1 cellular context compared by ENCODE assay signal in the genomic region with DNA sequence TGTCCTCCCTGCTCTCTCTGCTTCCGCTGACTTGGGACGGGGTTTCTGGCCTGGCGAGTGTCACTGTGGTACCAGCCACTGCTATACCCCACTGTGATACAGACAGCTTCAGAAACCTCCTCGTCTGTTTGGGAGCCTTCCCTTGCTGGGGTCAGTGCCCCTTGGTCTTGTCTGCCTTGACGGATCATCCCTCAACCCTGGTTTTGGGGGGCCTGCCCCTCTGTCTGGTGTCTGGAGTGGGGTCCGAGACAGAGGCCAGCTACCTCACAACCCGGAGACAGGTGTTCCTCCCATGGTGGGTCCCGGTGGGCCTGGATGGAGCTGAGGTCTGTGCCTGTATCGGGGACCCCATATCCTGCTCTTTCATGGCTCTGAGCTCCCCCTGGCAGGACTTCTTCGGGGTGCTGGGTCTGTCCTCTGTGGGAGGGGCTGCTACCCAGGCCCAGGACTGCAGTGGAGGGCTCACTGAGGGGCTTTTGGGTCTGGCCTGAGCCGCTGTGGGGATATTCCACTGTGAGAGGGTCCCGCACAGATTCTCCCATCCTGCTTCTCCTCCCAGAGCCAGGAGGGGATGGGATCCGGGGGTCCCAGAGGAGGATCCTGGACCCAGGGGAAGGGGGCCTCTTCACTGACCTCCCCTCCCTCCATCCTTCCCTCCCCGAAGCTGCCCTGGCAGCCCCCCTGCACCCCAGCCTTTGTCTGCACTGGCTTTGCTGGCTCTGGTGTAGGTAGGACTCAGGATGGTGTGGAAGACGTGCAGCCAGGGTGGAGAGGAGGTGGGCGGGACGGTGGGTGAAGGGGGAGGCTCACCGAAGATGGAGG.
TF ChIP-seq lines count a peak whose summit lies in the region.

No MANE protein-coding gene starts in this region.

TF ChIP-seq in WTC11, 78 proteins besides CTCF, POLR2A, EP300 and RAD21 (continued from another document):
- TF ChIP-seq, protein P1, sequence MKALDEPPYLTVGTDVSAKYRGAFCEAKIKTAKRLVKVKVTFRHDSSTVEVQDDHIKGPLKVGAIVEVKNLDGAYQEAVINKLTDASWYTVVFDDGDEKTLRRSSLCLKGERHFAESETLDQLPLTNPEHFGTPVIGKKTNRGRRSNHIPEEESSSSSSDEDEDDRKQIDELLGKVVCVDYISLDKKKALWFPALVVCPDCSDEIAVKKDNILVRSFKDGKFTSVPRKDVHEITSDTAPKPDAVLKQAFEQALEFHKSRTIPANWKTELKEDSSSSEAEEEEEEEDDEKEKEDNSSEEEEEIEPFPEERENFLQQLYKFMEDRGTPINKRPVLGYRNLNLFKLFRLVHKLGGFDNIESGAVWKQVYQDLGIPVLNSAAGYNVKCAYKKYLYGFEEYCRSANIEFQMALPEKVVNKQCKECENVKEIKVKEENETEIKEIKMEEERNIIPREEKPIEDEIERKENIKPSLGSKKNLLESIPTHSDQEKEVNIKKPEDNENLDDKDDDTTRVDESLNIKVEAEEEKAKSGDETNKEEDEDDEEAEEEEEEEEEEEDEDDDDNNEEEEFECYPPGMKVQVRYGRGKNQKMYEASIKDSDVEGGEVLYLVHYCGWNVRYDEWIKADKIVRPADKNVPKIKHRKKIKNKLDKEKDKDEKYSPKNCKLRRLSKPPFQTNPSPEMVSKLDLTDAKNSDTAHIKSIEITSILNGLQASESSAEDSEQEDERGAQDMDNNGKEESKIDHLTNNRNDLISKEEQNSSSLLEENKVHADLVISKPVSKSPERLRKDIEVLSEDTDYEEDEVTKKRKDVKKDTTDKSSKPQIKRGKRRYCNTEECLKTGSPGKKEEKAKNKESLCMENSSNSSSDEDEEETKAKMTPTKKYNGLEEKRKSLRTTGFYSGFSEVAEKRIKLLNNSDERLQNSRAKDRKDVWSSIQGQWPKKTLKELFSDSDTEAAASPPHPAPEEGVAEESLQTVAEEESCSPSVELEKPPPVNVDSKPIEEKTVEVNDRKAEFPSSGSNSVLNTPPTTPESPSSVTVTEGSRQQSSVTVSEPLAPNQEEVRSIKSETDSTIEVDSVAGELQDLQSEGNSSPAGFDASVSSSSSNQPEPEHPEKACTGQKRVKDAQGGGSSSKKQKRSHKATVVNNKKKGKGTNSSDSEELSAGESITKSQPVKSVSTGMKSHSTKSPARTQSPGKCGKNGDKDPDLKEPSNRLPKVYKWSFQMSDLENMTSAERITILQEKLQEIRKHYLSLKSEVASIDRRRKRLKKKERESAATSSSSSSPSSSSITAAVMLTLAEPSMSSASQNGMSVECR (CRISPR knock-in tag; IDR thresholded peaks at IDR 0.05; ENCODE audit: borderline replicate concordance) = no peak
- TF ChIP-seq, protein P2, sequence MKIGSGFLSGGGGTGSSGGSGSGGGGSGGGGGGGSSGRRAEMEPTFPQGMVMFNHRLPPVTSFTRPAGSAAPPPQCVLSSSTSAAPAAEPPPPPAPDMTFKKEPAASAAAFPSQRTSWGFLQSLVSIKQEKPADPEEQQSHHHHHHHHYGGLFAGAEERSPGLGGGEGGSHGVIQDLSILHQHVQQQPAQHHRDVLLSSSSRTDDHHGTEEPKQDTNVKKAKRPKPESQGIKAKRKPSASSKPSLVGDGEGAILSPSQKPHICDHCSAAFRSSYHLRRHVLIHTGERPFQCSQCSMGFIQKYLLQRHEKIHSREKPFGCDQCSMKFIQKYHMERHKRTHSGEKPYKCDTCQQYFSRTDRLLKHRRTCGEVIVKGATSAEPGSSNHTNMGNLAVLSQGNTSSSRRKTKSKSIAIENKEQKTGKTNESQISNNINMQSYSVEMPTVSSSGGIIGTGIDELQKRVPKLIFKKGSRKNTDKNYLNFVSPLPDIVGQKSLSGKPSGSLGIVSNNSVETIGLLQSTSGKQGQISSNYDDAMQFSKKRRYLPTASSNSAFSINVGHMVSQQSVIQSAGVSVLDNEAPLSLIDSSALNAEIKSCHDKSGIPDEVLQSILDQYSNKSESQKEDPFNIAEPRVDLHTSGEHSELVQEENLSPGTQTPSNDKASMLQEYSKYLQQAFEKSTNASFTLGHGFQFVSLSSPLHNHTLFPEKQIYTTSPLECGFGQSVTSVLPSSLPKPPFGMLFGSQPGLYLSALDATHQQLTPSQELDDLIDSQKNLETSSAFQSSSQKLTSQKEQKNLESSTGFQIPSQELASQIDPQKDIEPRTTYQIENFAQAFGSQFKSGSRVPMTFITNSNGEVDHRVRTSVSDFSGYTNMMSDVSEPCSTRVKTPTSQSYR (CRISPR knock-in tag; IDR thresholded peaks at IDR 0.05) = no peak
- TF ChIP-seq GRHL2 (CRISPR knock-in tag; IDR thresholded peaks at IDR 0.05; ENCODE audit: insufficient replicate concordance, severe bottlenecking) (no peak), TP53 (CRISPR knock-in tag; IDR thresholded peaks at IDR 0.05) (no peak), ZNF121 (CRISPR knock-in tag; IDR thresholded peaks at IDR 0.05) (no peak), MXD4 (CRISPR knock-in tag; IDR thresholded peaks at IDR 0.05; ENCODE audit: borderline replicate concordance) (no peak), ELF4 (CRISPR knock-in tag; IDR thresholded peaks at IDR 0.05; ENCODE audit: low read depth) (no peak)
- TF ChIP-seq, protein P3, sequence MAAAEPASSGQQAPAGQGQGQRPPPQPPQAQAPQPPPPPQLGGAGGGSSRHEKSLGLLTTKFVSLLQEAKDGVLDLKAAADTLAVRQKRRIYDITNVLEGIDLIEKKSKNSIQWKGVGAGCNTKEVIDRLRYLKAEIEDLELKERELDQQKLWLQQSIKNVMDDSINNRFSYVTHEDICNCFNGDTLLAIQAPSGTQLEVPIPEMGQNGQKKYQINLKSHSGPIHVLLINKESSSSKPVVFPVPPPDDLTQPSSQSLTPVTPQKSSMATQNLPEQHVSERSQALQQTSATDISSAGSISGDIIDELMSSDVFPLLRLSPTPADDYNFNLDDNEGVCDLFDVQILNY (CRISPR knock-in tag; IDR thresholded peaks at IDR 0.05) = no peak
- TF ChIP-seq, protein P4, sequence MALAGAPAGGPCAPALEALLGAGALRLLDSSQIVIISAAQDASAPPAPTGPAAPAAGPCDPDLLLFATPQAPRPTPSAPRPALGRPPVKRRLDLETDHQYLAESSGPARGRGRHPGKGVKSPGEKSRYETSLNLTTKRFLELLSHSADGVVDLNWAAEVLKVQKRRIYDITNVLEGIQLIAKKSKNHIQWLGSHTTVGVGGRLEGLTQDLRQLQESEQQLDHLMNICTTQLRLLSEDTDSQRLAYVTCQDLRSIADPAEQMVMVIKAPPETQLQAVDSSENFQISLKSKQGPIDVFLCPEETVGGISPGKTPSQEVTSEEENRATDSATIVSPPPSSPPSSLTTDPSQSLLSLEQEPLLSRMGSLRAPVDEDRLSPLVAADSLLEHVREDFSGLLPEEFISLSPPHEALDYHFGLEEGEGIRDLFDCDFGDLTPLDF (CRISPR knock-in tag; IDR thresholded peaks at IDR 0.05) = no peak
